2 cellular contexts compared by ENCODE assay signal in genomic region chr11:9347779-9348178, GRCh38.
TF ChIP-seq lines count a peak whose summit lies in the region.

No MANE protein-coding gene starts in this region.

TF ChIP-seq in A549, 52 proteins besides CTCF, POLR2A, EP300 and RAD21:
- peak; percentile 56 for TF ChIP-seq MAFK (IDR thresholded peaks at IDR 0.05; ENCODE audit: partially characterized antibody)

TF ChIP-seq in K562, 482 proteins besides CTCF, POLR2A, EP300 and RAD21:
- peak; percentile 50; the same call in 1 of the 2 replicates for TF ChIP-seq C11orf30 (IDR thresholded peaks at IDR 0.05; ENCODE audit: low read depth)
- TF ChIP-seq ZNF316 (IDR thresholded peaks at IDR 0.05), result peak; percentile 81
